1 cellular context compared by ENCODE assay signal in genomic region chr1:19557609-19558051, GRCh38.
TF ChIP-seq lines count a peak whose summit lies in the region.

No MANE protein-coding gene starts in this region.

TF ChIP-seq in HEK293, 187 proteins besides CTCF, POLR2A, EP300 and RAD21 (continued from another document):
- 0 out of 2 replicates have a peak, but pooled peaks have one; percentile 38 for TF ChIP-seq ZNF692 (tag by site-specific recombination; IDR thresholded peaks at IDR 0.05)
- TF ChIP-seq ZNF223 (tag by site-specific recombination; IDR thresholded peaks at IDR 0.05): no peak
- no peak for TF ChIP-seq MZF1 (tag by site-specific recombination; IDR thresholded peaks at IDR 0.05; ENCODE audit: borderline replicate concordance)
- TF ChIP-seq ZNF610 (tag by site-specific recombination; IDR thresholded peaks at IDR 0.05; ENCODE audit: borderline replicate concordance): no peak
- no peak for TF ChIP-seq ZNF37A (tag by site-specific recombination; IDR thresholded peaks at IDR 0.05)
- no peak for TF ChIP-seq ZNF518A (tag by site-specific recombination; conservative IDR thresholded peaks at IDR 0.05; ENCODE audit: low read depth)
- TF ChIP-seq ZFP69B (tag by site-specific recombination; IDR thresholded peaks at IDR 0.05): 0 out of 2 replicates have a peak, but pooled peaks have one; percentile 31
- no peak for TF ChIP-seq FEZF1 (tag by site-specific recombination; IDR thresholded peaks at IDR 0.05)
- no peak for TF ChIP-seq INSM2 (tag by site-specific recombination; IDR thresholded peaks at IDR 0.05)
- no peak for TF ChIP-seq ZNF221 (tag by site-specific recombination; IDR thresholded peaks at IDR 0.05; ENCODE audit: borderline replicate concordance)
- TF ChIP-seq PRDM1 (tag by site-specific recombination; IDR thresholded peaks at IDR 0.05): peak; percentile 97
- TF ChIP-seq ZNF2 (tag by site-specific recombination; IDR thresholded peaks at IDR 0.05): no peak
- TF ChIP-seq ZNF146 (tag by site-specific recombination; IDR thresholded peaks at IDR 0.05): no peak
- TF ChIP-seq KLF8 (tag by site-specific recombination; IDR thresholded peaks at IDR 0.05): no peak
- TF ChIP-seq ZNF704 (tag by site-specific recombination; IDR thresholded peaks at IDR 0.05): no peak
- no peak for TF ChIP-seq ZNF155 (tag by site-specific recombination; IDR thresholded peaks at IDR 0.05)
- no peak for TF ChIP-seq ZNF623 (tag by site-specific recombination; IDR thresholded peaks at IDR 0.05)
- TF ChIP-seq RBAK (tag by site-specific recombination; IDR thresholded peaks at IDR 0.05): no peak
- no peak for TF ChIP-seq ZNF335 (tag by site-specific recombination; conservative IDR thresholded peaks at IDR 0.05)
- TF ChIP-seq ZNF701 (tag by site-specific recombination; IDR thresholded peaks at IDR 0.05): peak; percentile 33; the same call in 1 of the 2 replicates
TF ChIP-seq in HEK293: peak in this region for 6.
